Comparison of ENCODE assay signal across 1 cellular context in the genomic region with DNA sequence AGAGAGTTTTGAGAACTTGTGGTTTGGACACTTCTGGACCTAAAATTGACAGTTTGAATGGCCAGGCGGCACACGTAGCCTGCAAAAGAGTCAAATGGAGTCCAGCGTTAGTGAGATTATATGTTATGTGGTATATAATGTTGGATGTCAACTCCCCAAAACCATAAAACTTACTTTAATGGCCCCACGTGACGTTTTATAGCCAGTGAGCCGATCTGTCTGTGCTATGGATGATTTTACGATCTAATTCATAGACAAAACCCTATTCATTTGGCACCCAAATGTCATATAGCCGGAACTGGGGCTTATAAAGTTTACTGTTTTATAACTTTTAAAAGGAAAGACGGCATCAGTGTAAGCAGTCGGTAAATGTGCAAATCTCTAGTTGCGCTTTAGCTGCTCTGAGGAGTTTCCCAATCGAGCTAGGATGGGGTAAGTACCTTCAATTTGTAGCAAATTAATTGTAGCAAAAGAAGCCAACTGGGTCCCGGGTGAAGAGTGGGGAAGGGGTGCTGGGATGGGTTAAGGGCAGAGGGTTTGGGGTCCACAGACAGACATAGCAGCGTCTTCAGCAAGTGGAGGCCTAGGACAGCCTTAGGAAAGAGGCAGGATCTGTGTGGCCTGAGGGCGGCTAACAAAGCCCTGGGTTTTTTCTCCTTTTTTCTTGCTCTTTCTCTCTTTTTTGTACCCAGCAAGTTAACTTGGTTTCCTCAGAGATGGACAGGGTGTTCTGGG.
A peak's percentile ranks its signal among the peaks of the same experiment; 100 is the strongest.
TF ChIP-seq lines count a peak whose summit lies in the region.

No MANE protein-coding gene starts in this region.

TF ChIP-seq in HEK293, 187 proteins besides CTCF, POLR2A, EP300 and RAD21 (continued from another document):
- TF ChIP-seq, protein P1, sequence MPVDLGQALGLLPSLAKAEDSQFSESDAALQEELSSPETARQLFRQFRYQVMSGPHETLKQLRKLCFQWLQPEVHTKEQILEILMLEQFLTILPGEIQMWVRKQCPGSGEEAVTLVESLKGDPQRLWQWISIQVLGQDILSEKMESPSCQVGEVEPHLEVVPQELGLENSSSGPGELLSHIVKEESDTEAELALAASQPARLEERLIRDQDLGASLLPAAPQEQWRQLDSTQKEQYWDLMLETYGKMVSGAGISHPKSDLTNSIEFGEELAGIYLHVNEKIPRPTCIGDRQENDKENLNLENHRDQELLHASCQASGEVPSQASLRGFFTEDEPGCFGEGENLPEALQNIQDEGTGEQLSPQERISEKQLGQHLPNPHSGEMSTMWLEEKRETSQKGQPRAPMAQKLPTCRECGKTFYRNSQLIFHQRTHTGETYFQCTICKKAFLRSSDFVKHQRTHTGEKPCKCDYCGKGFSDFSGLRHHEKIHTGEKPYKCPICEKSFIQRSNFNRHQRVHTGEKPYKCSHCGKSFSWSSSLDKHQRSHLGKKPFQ (tag by site-specific recombination; IDR thresholded peaks at IDR 0.05): no peak; the same call in 1 of the 2 replicates
- TF ChIP-seq, protein P2, sequence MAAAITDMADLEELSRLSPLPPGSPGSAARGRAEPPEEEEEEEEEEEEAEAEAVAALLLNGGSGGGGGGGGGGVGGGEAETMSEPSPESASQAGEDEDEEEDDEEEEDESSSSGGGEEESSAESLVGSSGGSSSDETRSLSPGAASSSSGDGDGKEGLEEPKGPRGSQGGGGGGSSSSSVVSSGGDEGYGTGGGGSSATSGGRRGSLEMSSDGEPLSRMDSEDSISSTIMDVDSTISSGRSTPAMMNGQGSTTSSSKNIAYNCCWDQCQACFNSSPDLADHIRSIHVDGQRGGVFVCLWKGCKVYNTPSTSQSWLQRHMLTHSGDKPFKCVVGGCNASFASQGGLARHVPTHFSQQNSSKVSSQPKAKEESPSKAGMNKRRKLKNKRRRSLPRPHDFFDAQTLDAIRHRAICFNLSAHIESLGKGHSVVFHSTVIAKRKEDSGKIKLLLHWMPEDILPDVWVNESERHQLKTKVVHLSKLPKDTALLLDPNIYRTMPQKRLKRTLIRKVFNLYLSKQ (tag by site-specific recombination; IDR thresholded peaks at IDR 0.05; ENCODE audit: borderline replicate concordance): no peak
- peak; percentile 91 for TF ChIP-seq MZF1 (tag by site-specific recombination; IDR thresholded peaks at IDR 0.05; ENCODE audit: borderline replicate concordance)
- no peak for TF ChIP-seq ZNF621 (tag by site-specific recombination; IDR thresholded peaks at IDR 0.05)
- no peak for TF ChIP-seq ZBTB1 (tag by site-specific recombination; IDR thresholded peaks at IDR 0.05)
- no peak for TF ChIP-seq ZNF558 (tag by site-specific recombination; IDR thresholded peaks at IDR 0.05)
- TF ChIP-seq SALL2 (tag by site-specific recombination; IDR thresholded peaks at IDR 0.05; ENCODE audit: borderline replicate concordance): no peak
- TF ChIP-seq HOXD13 (CRISPR knock-in tag; IDR thresholded peaks at IDR 0.05; ENCODE audit: borderline replicate concordance): peak; percentile 62; the same call in 1 of the 2 replicates
- no peak for TF ChIP-seq ZNF391 (tag by site-specific recombination; IDR thresholded peaks at IDR 0.05; ENCODE audit: borderline replicate concordance, low read depth)
- no peak for TF ChIP-seq ZIC2 (tag by site-specific recombination; IDR thresholded peaks at IDR 0.05)
- 0 out of 2 replicates have a peak, but pooled peaks have one; percentile 24 for TF ChIP-seq ZNF610 (tag by site-specific recombination; IDR thresholded peaks at IDR 0.05; ENCODE audit: borderline replicate concordance)
- TF ChIP-seq ZBTB8A (tag by site-specific recombination; IDR thresholded peaks at IDR 0.05): peak; percentile 28; the same call in 1 of the 2 replicates
- TF ChIP-seq, protein P3, sequence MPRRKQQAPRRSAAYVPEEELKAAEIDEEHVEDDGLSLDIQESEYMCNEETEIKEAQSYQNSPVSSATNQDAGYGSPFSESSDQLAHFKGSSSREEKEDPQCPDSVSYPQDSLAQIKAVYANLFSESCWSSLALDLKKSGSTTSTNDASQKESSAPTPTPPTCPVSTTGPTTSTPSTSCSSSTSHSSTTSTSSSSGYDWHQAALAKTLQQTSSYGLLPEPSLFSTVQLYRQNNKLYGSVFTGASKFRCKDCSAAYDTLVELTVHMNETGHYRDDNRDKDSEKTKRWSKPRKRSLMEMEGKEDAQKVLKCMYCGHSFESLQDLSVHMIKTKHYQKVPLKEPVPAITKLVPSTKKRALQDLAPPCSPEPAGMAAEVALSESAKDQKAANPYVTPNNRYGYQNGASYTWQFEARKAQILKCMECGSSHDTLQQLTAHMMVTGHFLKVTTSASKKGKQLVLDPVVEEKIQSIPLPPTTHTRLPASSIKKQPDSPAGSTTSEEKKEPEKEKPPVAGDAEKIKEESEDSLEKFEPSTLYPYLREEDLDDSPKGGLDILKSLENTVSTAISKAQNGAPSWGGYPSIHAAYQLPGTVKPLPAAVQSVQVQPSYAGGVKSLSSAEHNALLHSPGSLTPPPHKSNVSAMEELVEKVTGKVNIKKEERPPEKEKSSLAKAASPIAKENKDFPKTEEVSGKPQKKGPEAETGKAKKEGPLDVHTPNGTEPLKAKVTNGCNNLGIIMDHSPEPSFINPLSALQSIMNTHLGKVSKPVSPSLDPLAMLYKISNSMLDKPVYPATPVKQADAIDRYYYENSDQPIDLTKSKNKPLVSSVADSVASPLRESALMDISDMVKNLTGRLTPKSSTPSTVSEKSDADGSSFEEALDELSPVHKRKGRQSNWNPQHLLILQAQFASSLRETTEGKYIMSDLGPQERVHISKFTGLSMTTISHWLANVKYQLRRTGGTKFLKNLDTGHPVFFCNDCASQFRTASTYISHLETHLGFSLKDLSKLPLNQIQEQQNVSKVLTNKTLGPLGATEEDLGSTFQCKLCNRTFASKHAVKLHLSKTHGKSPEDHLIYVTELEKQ (tag by site-specific recombination; IDR thresholded peaks at IDR 0.05; ENCODE audit: borderline replicate concordance): peak; percentile 77
- no peak for TF ChIP-seq ZNF623 (tag by site-specific recombination; IDR thresholded peaks at IDR 0.05)
- TF ChIP-seq ZNF157 (tag by site-specific recombination; IDR thresholded peaks at IDR 0.05): no peak
- TF ChIP-seq ZNF174 (tag by site-specific recombination; IDR thresholded peaks at IDR 0.05): no peak
- no peak for TF ChIP-seq SCRT2 (tag by site-specific recombination; IDR thresholded peaks at IDR 0.05)
- TF ChIP-seq ZNF677 (tag by site-specific recombination; IDR thresholded peaks at IDR 0.05): no peak
TF ChIP-seq in HEK293: peak in this region for 44.
